In the genomic region with DNA sequence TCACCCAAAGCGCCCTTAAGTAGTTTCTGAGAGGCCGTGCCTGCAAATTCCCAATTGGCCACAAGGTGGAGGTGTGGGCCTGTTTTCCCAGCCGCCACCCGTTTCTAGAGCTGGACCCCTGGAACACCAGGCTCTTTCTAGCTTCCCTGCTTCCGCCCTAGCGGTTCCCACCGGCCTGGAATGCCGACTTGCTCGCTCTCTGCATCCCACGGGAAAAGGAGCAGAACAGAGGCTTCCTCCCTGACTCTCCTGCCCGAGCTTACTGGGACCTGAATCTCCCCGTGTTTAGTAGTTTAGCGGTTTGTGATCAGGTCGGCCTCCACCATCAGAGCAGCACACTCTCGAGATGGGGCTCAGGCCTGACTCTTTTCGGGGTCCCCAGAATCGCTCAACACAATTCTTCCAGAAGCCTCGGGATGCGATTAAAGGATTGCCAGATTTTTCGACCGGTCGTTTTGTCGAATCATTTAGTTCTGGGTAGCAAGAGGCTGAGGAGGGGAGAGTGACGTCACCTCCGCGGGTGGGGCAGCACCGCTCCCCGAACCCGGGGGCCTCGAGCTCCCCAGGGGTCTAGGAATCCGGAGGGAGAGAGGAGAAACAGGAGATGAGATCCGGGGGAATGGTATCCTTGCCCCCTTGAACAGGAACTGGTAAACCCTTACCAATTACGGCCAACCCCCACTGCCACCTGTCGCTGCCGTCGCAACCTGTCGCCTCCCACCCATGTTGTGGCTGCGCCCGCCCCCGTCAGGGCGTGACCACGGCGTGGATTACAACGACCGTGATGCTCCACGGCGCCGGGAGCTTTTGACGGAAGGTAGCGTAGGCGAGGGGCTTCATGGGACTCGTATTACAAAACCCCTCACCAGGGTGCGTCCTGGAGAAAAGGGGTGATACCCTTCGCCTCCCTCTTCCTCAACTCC, we compare ENCODE assay signal across 1 cellular context.
TF ChIP-seq lines count a peak whose summit lies in the region.

No MANE protein-coding gene starts in this region.

TF ChIP-seq in GM12878, 131 proteins besides CTCF, POLR2A, EP300 and RAD21 (continued from another document and continues in another):
- TF ChIP-seq, protein P1, sequence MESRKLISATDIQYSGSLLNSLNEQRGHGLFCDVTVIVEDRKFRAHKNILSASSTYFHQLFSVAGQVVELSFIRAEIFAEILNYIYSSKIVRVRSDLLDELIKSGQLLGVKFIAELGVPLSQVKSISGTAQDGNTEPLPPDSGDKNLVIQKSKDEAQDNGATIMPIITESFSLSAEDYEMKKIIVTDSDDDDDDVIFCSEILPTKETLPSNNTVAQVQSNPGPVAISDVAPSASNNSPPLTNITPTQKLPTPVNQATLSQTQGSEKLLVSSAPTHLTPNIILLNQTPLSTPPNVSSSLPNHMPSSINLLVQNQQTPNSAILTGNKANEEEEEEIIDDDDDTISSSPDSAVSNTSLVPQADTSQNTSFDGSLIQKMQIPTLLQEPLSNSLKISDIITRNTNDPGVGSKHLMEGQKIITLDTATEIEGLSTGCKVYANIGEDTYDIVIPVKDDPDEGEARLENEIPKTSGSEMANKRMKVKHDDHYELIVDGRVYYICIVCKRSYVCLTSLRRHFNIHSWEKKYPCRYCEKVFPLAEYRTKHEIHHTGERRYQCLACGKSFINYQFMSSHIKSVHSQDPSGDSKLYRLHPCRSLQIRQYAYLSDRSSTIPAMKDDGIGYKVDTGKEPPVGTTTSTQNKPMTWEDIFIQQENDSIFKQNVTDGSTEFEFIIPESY (IDR thresholded peaks at IDR 0.05), result no peak
- TF ChIP-seq POU2F2 (IDR thresholded peaks at IDR 0.05; ENCODE audit: borderline replicate concordance, low read depth, low read length) (0 out of 3 replicates have a peak, but pooled peaks have one; percentile 35), POLR2AphosphoS5 (IDR thresholded peaks at IDR 0.05; ENCODE audit: low read length) (peak; percentile 35; the same call in 1 of the 2 replicates), STAT3 (IDR thresholded peaks at IDR 0.05; ENCODE audit: low read depth, low read length) (no peak), CHD1 (IDR thresholded peaks at IDR 0.05; ENCODE audit: low read depth, low read length) (no peak), STAT1 (conservative IDR thresholded peaks at IDR 0.05) (no peak), BRCA1 (IDR thresholded peaks at IDR 0.05; ENCODE audit: low read depth, low read length) (no peak), SMARCA5 (IDR thresholded peaks at IDR 0.05) (peak; percentile 41; the same call in 1 of the 2 replicates), TCF7 (IDR thresholded peaks at IDR 0.05; ENCODE audit: borderline replicate concordance) (no peak), DPF2 (IDR thresholded peaks at IDR 0.05) (peak; percentile 59; the same call in 1 of the 2 replicates), CBFB (IDR thresholded peaks at IDR 0.05; ENCODE audit: low read depth) (peak; percentile 16; the same call in 1 of the 2 replicates), SIN3A (IDR thresholded peaks at IDR 0.05; ENCODE audit: low read depth, low read length) (no peak), IKZF1 (conservative IDR thresholded peaks at IDR 0.05) (peak; percentile 93), RB1 (IDR thresholded peaks at IDR 0.05; ENCODE audit: borderline replicate concordance) (no peak; the same call in 1 of the 2 replicates), ATF7 (IDR thresholded peaks at IDR 0.05; ENCODE audit: low read depth) (peak; percentile 99), SUPT20H (IDR thresholded peaks at IDR 0.05; ENCODE audit: borderline replicate concordance, control insufficient read depth, low read depth, low read length) (no peak), ZNF622 (IDR thresholded peaks at IDR 0.05) (no peak), NRF1 (conservative IDR thresholded peaks at IDR 0.05; ENCODE audit: low read depth, low read length) (no peak), NR2C1 (IDR thresholded peaks at IDR 0.05) (no peak), WRNIP1 (IDR thresholded peaks at IDR 0.05; ENCODE audit: borderline replicate concordance, low read depth, low read length) (no peak), HDAC6 (IDR thresholded peaks at IDR 0.05; ENCODE audit: unreplicated experiment) (no peak), SPI1 (IDR thresholded peaks at IDR 0.05; ENCODE audit: borderline replicate concordance, insufficient read depth, low read depth, low read length) (no peak; the same call in 1 of the 2 replicates), YY1 (IDR thresholded peaks at IDR 0.05; ENCODE audit: low read depth, low read length) (peak; percentile 62), KAT2A (conservative IDR thresholded peaks at IDR 0.05; ENCODE audit: control insufficient read depth, low read depth, low read length) (no peak), RCOR1 (conservative IDR thresholded peaks at IDR 0.05; ENCODE audit: low read depth, low read length) (no peak), MYB (IDR thresholded peaks at IDR 0.05; ENCODE audit: borderline replicate concordance, low read depth, low read length) (no peak), ZBED1 (IDR thresholded peaks at IDR 0.05; ENCODE audit: borderline replicate concordance) (peak; percentile 88; the same call in 1 of the 2 replicates), SIX5 (IDR thresholded peaks at IDR 0.05; ENCODE audit: low read depth, low read length, severe bottlenecking) (no peak), BMI1 (IDR thresholded peaks at IDR 0.05; ENCODE audit: borderline replicate concordance) (no peak), BCL11A (IDR thresholded peaks at IDR 0.05; ENCODE audit: low read depth, low read length) (no peak), HCFC1 (IDR thresholded peaks at IDR 0.05; ENCODE audit: low read length) (no peak; the same call in 1 of the 2 replicates), TARDBP (IDR thresholded peaks at IDR 0.05; ENCODE audit: borderline replicate concordance) (no peak), HDAC2 (IDR thresholded peaks at IDR 0.05) (no peak), ZSCAN29 (IDR thresholded peaks at IDR 0.05) (no peak), NFXL1 (IDR thresholded peaks at IDR 0.05; ENCODE audit: borderline replicate concordance) (no peak), RBBP5 (conservative IDR thresholded peaks at IDR 0.05) (no peak)
- TF ChIP-seq, protein P2, sequence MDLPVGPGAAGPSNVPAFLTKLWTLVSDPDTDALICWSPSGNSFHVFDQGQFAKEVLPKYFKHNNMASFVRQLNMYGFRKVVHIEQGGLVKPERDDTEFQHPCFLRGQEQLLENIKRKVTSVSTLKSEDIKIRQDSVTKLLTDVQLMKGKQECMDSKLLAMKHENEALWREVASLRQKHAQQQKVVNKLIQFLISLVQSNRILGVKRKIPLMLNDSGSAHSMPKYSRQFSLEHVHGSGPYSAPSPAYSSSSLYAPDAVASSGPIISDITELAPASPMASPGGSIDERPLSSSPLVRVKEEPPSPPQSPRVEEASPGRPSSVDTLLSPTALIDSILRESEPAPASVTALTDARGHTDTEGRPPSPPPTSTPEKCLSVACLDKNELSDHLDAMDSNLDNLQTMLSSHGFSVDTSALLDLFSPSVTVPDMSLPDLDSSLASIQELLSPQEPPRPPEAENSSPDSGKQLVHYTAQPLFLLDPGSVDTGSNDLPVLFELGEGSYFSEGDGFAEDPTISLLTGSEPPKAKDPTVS (IDR thresholded peaks at IDR 0.05; ENCODE audit: low read depth, low read length), result no peak
- TF ChIP-seq, protein P3, sequence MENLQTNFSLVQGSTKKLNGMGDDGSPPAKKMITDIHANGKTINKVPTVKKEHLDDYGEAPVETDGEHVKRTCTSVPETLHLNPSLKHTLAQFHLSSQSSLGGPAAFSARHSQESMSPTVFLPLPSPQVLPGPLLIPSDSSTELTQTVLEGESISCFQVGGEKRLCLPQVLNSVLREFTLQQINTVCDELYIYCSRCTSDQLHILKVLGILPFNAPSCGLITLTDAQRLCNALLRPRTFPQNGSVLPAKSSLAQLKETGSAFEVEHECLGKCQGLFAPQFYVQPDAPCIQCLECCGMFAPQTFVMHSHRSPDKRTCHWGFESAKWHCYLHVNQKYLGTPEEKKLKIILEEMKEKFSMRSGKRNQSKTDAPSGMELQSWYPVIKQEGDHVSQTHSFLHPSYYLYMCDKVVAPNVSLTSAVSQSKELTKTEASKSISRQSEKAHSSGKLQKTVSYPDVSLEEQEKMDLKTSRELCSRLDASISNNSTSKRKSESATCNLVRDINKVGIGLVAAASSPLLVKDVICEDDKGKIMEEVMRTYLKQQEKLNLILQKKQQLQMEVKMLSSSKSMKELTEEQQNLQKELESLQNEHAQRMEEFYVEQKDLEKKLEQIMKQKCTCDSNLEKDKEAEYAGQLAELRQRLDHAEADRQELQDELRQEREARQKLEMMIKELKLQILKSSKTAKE (IDR thresholded peaks at IDR 0.05; ENCODE audit: low read depth, poor library complexity, severe bottlenecking), result peak; percentile 70
- TF ChIP-seq, protein P4, sequence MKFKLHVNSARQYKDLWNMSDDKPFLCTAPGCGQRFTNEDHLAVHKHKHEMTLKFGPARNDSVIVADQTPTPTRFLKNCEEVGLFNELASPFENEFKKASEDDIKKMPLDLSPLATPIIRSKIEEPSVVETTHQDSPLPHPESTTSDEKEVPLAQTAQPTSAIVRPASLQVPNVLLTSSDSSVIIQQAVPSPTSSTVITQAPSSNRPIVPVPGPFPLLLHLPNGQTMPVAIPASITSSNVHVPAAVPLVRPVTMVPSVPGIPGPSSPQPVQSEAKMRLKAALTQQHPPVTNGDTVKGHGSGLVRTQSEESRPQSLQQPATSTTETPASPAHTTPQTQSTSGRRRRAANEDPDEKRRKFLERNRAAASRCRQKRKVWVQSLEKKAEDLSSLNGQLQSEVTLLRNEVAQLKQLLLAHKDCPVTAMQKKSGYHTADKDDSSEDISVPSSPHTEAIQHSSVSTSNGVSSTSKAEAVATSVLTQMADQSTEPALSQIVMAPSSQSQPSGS (IDR thresholded peaks at IDR 0.05; ENCODE audit: low read length), result peak; percentile 86
- TF ChIP-seq, protein P5, sequence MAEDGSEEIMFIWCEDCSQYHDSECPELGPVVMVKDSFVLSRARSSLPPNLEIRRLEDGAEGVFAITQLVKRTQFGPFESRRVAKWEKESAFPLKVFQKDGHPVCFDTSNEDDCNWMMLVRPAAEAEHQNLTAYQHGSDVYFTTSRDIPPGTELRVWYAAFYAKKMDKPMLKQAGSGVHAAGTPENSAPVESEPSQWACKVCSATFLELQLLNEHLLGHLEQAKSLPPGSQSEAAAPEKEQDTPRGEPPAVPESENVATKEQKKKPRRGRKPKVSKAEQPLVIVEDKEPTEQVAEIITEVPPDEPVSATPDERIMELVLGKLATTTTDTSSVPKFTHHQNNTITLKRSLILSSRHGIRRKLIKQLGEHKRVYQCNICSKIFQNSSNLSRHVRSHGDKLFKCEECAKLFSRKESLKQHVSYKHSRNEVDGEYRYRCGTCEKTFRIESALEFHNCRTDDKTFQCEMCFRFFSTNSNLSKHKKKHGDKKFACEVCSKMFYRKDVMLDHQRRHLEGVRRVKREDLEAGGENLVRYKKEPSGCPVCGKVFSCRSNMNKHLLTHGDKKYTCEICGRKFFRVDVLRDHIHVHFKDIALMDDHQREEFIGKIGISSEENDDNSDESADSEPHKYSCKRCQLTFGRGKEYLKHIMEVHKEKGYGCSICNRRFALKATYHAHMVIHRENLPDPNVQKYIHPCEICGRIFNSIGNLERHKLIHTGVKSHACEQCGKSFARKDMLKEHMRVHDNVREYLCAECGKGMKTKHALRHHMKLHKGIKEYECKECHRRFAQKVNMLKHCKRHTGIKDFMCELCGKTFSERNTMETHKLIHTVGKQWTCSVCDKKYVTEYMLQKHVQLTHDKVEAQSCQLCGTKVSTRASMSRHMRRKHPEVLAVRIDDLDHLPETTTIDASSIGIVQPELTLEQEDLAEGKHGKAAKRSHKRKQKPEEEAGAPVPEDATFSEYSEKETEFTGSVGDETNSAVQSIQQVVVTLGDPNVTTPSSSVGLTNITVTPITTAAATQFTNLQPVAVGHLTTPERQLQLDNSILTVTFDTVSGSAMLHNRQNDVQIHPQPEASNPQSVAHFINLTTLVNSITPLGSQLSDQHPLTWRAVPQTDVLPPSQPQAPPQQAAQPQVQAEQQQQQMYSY (CRISPR knock-in tag; IDR thresholded peaks at IDR 0.05), result no peak
- TF ChIP-seq, protein P6, sequence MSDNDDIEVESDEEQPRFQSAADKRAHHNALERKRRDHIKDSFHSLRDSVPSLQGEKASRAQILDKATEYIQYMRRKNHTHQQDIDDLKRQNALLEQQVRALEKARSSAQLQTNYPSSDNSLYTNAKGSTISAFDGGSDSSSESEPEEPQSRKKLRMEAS (IDR thresholded peaks at IDR 0.05; ENCODE audit: low read depth, low read length), result 0 out of 2 replicates have a peak, but pooled peaks have one; percentile 51
- TF ChIP-seq, protein P7, sequence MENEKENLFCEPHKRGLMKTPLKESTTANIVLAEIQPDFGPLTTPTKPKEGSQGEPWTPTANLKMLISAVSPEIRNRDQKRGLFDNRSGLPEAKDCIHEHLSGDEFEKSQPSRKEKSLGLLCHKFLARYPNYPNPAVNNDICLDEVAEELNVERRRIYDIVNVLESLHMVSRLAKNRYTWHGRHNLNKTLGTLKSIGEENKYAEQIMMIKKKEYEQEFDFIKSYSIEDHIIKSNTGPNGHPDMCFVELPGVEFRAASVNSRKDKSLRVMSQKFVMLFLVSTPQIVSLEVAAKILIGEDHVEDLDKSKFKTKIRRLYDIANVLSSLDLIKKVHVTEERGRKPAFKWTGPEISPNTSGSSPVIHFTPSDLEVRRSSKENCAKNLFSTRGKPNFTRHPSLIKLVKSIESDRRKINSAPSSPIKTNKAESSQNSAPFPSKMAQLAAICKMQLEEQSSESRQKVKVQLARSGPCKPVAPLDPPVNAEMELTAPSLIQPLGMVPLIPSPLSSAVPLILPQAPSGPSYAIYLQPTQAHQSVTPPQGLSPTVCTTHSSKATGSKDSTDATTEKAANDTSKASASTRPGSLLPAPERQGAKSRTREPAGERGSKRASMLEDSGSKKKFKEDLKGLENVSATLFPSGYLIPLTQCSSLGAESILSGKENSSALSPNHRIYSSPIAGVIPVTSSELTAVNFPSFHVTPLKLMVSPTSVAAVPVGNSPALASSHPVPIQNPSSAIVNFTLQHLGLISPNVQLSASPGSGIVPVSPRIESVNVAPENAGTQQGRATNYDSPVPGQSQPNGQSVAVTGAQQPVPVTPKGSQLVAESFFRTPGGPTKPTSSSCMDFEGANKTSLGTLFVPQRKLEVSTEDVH (IDR thresholded peaks at IDR 0.05; ENCODE audit: low read depth, partially characterized antibody), result no peak
- TF ChIP-seq, protein P8, sequence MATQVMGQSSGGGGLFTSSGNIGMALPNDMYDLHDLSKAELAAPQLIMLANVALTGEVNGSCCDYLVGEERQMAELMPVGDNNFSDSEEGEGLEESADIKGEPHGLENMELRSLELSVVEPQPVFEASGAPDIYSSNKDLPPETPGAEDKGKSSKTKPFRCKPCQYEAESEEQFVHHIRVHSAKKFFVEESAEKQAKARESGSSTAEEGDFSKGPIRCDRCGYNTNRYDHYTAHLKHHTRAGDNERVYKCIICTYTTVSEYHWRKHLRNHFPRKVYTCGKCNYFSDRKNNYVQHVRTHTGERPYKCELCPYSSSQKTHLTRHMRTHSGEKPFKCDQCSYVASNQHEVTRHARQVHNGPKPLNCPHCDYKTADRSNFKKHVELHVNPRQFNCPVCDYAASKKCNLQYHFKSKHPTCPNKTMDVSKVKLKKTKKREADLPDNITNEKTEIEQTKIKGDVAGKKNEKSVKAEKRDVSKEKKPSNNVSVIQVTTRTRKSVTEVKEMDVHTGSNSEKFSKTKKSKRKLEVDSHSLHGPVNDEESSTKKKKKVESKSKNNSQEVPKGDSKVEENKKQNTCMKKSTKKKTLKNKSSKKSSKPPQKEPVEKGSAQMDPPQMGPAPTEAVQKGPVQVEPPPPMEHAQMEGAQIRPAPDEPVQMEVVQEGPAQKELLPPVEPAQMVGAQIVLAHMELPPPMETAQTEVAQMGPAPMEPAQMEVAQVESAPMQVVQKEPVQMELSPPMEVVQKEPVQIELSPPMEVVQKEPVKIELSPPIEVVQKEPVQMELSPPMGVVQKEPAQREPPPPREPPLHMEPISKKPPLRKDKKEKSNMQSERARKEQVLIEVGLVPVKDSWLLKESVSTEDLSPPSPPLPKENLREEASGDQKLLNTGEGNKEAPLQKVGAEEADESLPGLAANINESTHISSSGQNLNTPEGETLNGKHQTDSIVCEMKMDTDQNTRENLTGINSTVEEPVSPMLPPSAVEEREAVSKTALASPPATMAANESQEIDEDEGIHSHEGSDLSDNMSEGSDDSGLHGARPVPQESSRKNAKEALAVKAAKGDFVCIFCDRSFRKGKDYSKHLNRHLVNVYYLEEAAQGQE (IDR thresholded peaks at IDR 0.05; ENCODE audit: low read depth, low read length), result no peak
